ENCODE assay signal across 8 cellular contexts in genomic region chr18:76821875-76822509, GRCh38. TPM values are rescaled to one million over a fixed set of nuclear protein-coding genes. Genes with fewer than 3 reads are reported as not detected.
DNase-seq lines count a peak whose midpoint lies in the region; ATAC-seq and TF ChIP-seq lines count a peak whose summit lies in the region.

No MANE protein-coding gene starts in this region.

- DNase-seq in NCI-H345 treated with DMSO at 0.1 percent for 48 hours (lab: John Stamatoyannopoulos, UW; ENCODE audit: unreplicated experiment) (peak; percentile 14), endodermal cell (peak; percentile 75), midbrain (lab: John Stamatoyannopoulos, UW) (peak; percentile 35)
- peak; percentile 76 for DNase-seq in activated CD8-positive, alpha-beta memory T cell treated with anti-CD3 and anti-CD28 coated beads, Interleukin-2, amount 10 ng/mL, durations not matched to agents 7 days and 5 days
- DNase-seq in stimulated activated CD8-positive, alpha-beta memory T cell treated with anti-CD3 and anti-CD28 coated beads, Interleukin-4, amount 100 ng/mL, for 24 hours (ENCODE audit: low read depth): peak; percentile 35

- TF ChIP-seq CTCF in 22Rv1 (IDR thresholded peaks at IDR 0.05): no peak
- no peak for TF ChIP-seq CTCF in endodermal cell (conservative IDR thresholded peaks at IDR 0.05)

- CTCF ChIA-PET in activated CD8-positive, alpha-beta memory T cell treated with anti-CD3 and anti-CD28 coated beads, Interleukin-2, amount 10 ng/mL, durations not matched to agents 7 days and 5 days (lab: Charles Lee): interaction anchor here (1.1 to 6.5 kb wide), 3 partner anchors 19 to 191 kb away, joined by 4 to 57 read pairs (median 4); no protein-coding TSS in a partner anchor

- H3K4me1 ChIP-seq in endodermal cell (ENCODE audit: control insufficient read depth, insufficient read depth, low read length): no peaks in the 10 kb centered on the region

- 0% methylated on average over 7 to 89 of the region's 89 CpGs for WGBS in endodermal cell (ENCODE audit: insufficient coverage in 1 of 2, insufficient read length in 1 of 2), 2 experiments

- no peaks in the 10 kb centered on the region for H3K27me3 ChIP-seq in endodermal cell (ENCODE audit: control insufficient read depth, insufficient read depth, low read length, poor library complexity, severe bottlenecking)

- H3K4me3 ChIP-seq in endodermal cell (ENCODE audit: low read length): peak overlapping the region; percentile 90

- H3K4me1 Mint-ChIP-seq in activated CD8-positive, alpha-beta memory T cell treated with anti-CD3 and anti-CD28 coated beads, Interleukin-2, amount 10 ng/mL, durations not matched to agents 7 days and 5 days: peaks cover 49% of the 10 kb centered on the region
- peaks cover 11% of the 10 kb centered on the region for H3K4me1 Mint-ChIP-seq in endodermal cell

- no peaks in the 10 kb centered on the region for H3K9me3 Mint-ChIP-seq in activated CD8-positive, alpha-beta memory T cell treated with anti-CD3 and anti-CD28 coated beads, Interleukin-2, amount 10 ng/mL, durations not matched to agents 7 days and 5 days (ENCODE audit: low read depth)
- no peaks in the 10 kb centered on the region for H3K9me3 Mint-ChIP-seq in endodermal cell

- H3K27ac ChIP-seq in 22Rv1 (peak overlapping the region; percentile 94), endodermal cell (ENCODE audit: low read depth, low read length) (peak overlapping the region; percentile 77)

- peak overlapping the region; percentile 63 for H3K9ac ChIP-seq in endodermal cell (ENCODE audit: extremely low read depth, low read length, poor library complexity, severe bottlenecking)

- no peaks in the 10 kb centered on the region for H3K27me3 Mint-ChIP-seq in activated CD8-positive, alpha-beta memory T cell treated with anti-CD3 and anti-CD28 coated beads, Interleukin-2, amount 10 ng/mL, durations not matched to agents 7 days and 5 days
- H3K27me3 Mint-ChIP-seq in endodermal cell (ENCODE audit: insufficient read depth): no peaks in the 10 kb centered on the region

- H3K4me3 Mint-ChIP-seq in activated CD8-positive, alpha-beta memory T cell treated with anti-CD3 and anti-CD28 coated beads, Interleukin-2, amount 10 ng/mL, durations not matched to agents 7 days and 5 days: peak overlapping the region; percentile 89
- H3K4me3 Mint-ChIP-seq in endodermal cell: peak overlapping the region; percentile 89

- H3K36me3 Mint-ChIP-seq in activated CD8-positive, alpha-beta memory T cell treated with anti-CD3 and anti-CD28 coated beads, Interleukin-2, amount 10 ng/mL, durations not matched to agents 7 days and 5 days: peaks cover 18% of the 10 kb centered on the region
- H3K36me3 Mint-ChIP-seq in endodermal cell (ENCODE audit: low read depth): peaks cover 20% of the 10 kb centered on the region

- peak; percentile 53 for ATAC-seq in GM18498 (IDR thresholded peaks at IDR 0.05; ENCODE audit: unreplicated experiment)
- ATAC-seq in HG02938 (IDR thresholded peaks at IDR 0.05; ENCODE audit: unreplicated experiment): peak; percentile 42
- peak; percentile 70 for ATAC-seq in activated CD8-positive, alpha-beta memory T cell treated with anti-CD3 and anti-CD28 coated beads, Interleukin-2, amount 10 ng/mL, durations not matched to agents 7 days and 5 days

- H3K9me3 ChIP-seq in endodermal cell (ENCODE audit: control insufficient read depth, low read length): no peaks in the 10 kb centered on the region

- H3K27ac Mint-ChIP-seq in activated CD8-positive, alpha-beta memory T cell treated with anti-CD3 and anti-CD28 coated beads, Interleukin-2, amount 10 ng/mL, durations not matched to agents 7 days and 5 days: peak overlapping the region; percentile 91
- H3K27ac Mint-ChIP-seq in endodermal cell: peak overlapping the region; percentile 87

- H3K36me3 ChIP-seq in endodermal cell (ENCODE audit: control insufficient read depth, insufficient read depth, low read length): no peaks in the 10 kb centered on the region

RNA-seq across cellular contexts. Expression of gene ZNF236, which starts 0.4 kb away (rescaled TPM):
- 10 to 100 TPM; 16.8 to 22.9 TPM for total RNA-seq in activated CD8-positive, alpha-beta memory T cell treated with anti-CD3 and anti-CD28 coated beads, Interleukin-2, amount 10 ng/mL, durations not matched to agents 7 days and 5 days
- total RNA-seq in endodermal cell: 10 to 100 TPM; 27.0 to 28.3 TPM
- polyA plus RNA-seq in endodermal cell (2013, experiment 1 of 2): 12.5 TPM
- polyA plus RNA-seq in endodermal cell (2013, experiment 2 of 2): 7.8 TPM

Comparison
In these comparisons a context has a peak if more than half of its experiments do, and no peak if none do; other contexts are left out.
1. Peak in every context shown above with its lines: DNase-seq, ATAC-seq, H3K4me3 ChIP-seq and H3K27ac ChIP-seq.
2. DNase-seq: peak in every context shown above with its lines; median percentile 76 in activated CD8-positive, alpha-beta memory T cell treated with anti-CD3 and anti-CD28 coated beads, Interleukin-2, amount 10 ng/mL, durations not matched to agents 7 days and 5 days; 75 in endodermal cell; 35 in midbrain; 35 in stimulated activated CD8-positive, alpha-beta memory T cell treated with anti-CD3 and anti-CD28 coated beads, Interleukin-4, amount 100 ng/mL, for 24 hours; 14 in NCI-H345 treated with DMSO at 0.1 percent for 48 hours.